In the genomic region with DNA sequence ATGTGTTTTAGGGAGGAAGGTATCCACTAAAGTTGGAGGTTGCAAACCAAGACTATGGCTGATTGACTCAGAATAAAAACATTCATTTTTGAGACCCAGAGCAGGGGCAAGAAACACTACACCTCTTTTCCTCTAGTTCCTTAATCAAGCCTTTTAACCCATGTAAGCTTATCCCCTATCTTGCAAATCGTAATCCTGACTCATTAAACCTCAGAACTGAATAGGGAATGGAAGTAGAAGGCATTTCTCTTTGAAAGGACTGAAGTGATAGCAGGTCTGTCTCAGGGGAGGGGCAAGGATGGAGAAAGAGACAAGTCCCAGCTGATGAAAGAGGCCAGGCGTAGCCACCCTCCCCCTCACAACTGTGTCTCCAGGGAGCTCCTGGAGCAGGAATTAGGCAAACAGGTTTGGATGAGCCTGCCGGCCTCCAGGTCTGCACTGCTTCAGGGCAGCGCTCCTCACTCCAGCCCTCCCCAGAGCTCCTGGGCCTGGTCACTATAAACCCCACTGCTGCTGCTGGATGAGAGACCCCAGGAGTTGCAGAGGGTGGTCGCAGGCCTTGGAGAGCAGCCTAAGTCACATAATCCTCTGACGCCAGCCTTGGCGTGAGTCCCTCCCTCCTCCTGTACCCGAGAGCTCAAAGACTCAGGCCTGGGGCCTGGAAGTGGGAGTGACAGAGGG, we compare ENCODE assay signal across 19 cellular contexts. TPM values are rescaled to one million over a fixed set of nuclear protein-coding genes. Genes with fewer than 3 reads are reported as not detected.
A peak's percentile ranks its signal among the peaks of the same experiment; 100 is the strongest.
DNase-seq lines count a peak whose midpoint lies in the region; ATAC-seq, FAIRE-seq and TF ChIP-seq lines count a peak whose summit lies in the region.
"Had no signal": no experiment of that assay in that cellular context is flagged by ENCODE, and none has a peak within 500 bp of the region (broad histone marks: within the 10 kb centered on the region; RNA-seq: fewer than 3 reads in every experiment).

No MANE protein-coding gene starts in this region.

- peaks cover 0 to 16% (median 2%) of the 10 kb centered on the region in 5 experiments for H3K9me3 Mint-ChIP-seq in brain
- peaks cover 16% of the 10 kb centered on the region for H3K9me3 Mint-ChIP-seq in activated T-cell treated with anti-CD3 and anti-CD28 coated beads, Interleukin-2, amount 50 U/mL, for 4 hours

- CTCF ChIA-PET in IMR-90 (lab: Yijun Ruan, JAX): interaction anchor here (0.5 kb wide), 1 partner anchor 33 kb away, joined by 3 read pairs; no protein-coding TSS in a partner anchor

- H3K9me1 ChIP-seq in IMR-90 (ENCODE audit: insufficient read depth, low read length): no peaks in the 10 kb centered on the region

- dilution Hi-C loops in IMR-90 (cut with HindIII; ENCODE audit: low sequenced_read_pairs, unreplicated experiment): no loop called here

- peak overlapping the region in 1 of 5 experiments; percentile 0 for H3K4me3 Mint-ChIP-seq in brain
- H3K4me3 Mint-ChIP-seq in activated T-cell treated with anti-CD3 and anti-CD28 coated beads, Interleukin-2, amount 50 U/mL, for 4 hours: no peak overlapping the region
- H3K4me3 Mint-ChIP-seq: IgD-negative memory B cell had no signal

- no peak overlapping the region for H3K23ac ChIP-seq in IMR-90 (ENCODE audit: low read depth, low read length)

- H3K18ac ChIP-seq in IMR-90 (ENCODE audit: low read depth, low read length): no peak overlapping the region

- WGBS in IMR-90 (ENCODE audit: extremely low coverage in 2 of 2, insufficient read length in 1 of 2), 2 experiments: 0% methylated on average over 1 of the region's 8 CpGs; no CpG with 5 or more reads in 1 of the 2 experiments

- H3K4me2 ChIP-seq in IMR-90 (ENCODE audit: low read depth, low read length): no peak overlapping the region

- H4K5ac ChIP-seq in IMR-90 (ENCODE audit: low read depth, low read length): no peak overlapping the region

- H2BK15ac ChIP-seq in IMR-90 (ENCODE audit: low read depth, low read length): no peak overlapping the region

- no peak for FAIRE-seq in D721Med (lab: Jason Lieb, UNC)
- FAIRE-seq: keratinocyte had no signal

- TF ChIP-seq CTCF in IMR-90 (conservative IDR thresholded peaks at IDR 0.05; ENCODE audit: low read depth, low read length): no peak
- TF ChIP-seq CTCF in brain (conservative IDR thresholded peaks at IDR 0.05): no peak
- no peak for TF ChIP-seq CTCF in D721Med (IDR thresholded peaks at IDR 0.05; ENCODE audit: insufficient read depth, missing control alignments)

- peak; percentile 74 for DNase-seq in D341Med (ENCODE audit: low spot score)
- DNase-seq in IMR-90: peak; percentile 17
- DNase-seq in mesenteric fat pad (ENCODE audit: low spot score): peak; percentile 53
- DNase-seq in activated T-cell treated with anti-CD3 and anti-CD28 coated beads, Interleukin-2, amount 50 U/mL, for 4 hours: no peak
- no peak for DNase-seq in D721Med (ENCODE audit: insufficient read length, low spot score)
- DNase-seq: activated CD8-positive, alpha-beta memory T cell treated with anti-CD3 and anti-CD28 coated beads for 24 hours; midbrain; MV-4-11; NCI-H2029; sigmoid colon; stimulated activated CD4-positive, alpha-beta T cell treated with anti-CD3 and anti-CD28 coated beads, Interleukin-4, amount 100 ng/mL, for 1 hour had no signal

- no peak overlapping the region for H2AFZ ChIP-seq in IMR-90 (replicated peaks; ENCODE audit: low read length, poor library complexity)

- H3K4me1 Mint-ChIP-seq in brain: peaks cover 39% of the 10 kb centered on the region
- H3K4me1 Mint-ChIP-seq in activated T-cell treated with anti-CD3 and anti-CD28 coated beads, Interleukin-2, amount 50 U/mL, for 4 hours (ENCODE audit: low read depth): no peaks in the 10 kb centered on the region

- H2AK9ac ChIP-seq in IMR-90 (replicated peaks; ENCODE audit: low read depth, low read length, poor library complexity): no peak overlapping the region

- H4K91ac ChIP-seq in IMR-90 (ENCODE audit: insufficient read depth, low read depth, low read length): no peak overlapping the region

- peaks cover 14% of the 10 kb centered on the region; the same call in 1 of the 2 replicates for H3K27me3 ChIP-seq in IMR-90 (ENCODE audit: control insufficient read depth, insufficient read depth, low read length)

- no peak for TF ChIP-seq POLR2A in IMR-90 (IDR thresholded peaks at IDR 0.05; ENCODE audit: low read depth, low read length)

- H3K4me3 ChIP-seq in IMR-90 (ENCODE audit: insufficient read depth, low read depth, low read length): no peak overlapping the region
- H3K4me3 ChIP-seq: sigmoid colon, thoracic aorta had no signal

- H2BK5ac ChIP-seq in IMR-90 (ENCODE audit: low read depth, low read length, poor library complexity, severe bottlenecking): no peak overlapping the region

- H3K36me3 Mint-ChIP-seq in brain: no peaks in the 10 kb centered on the region
- H3K36me3 Mint-ChIP-seq in activated T-cell treated with anti-CD3 and anti-CD28 coated beads, Interleukin-2, amount 50 U/mL, for 4 hours (ENCODE audit: insufficient read depth): no peaks in the 10 kb centered on the region
- H3K36me3 Mint-ChIP-seq: IgD-negative memory B cell had no signal

- in situ Hi-C loops in IMR-90 (cut with MboI; ENCODE audit: low sequenced_read_pairs): no loop called here

- H2BK20ac ChIP-seq in IMR-90 (ENCODE audit: low read depth, low read length): no peak overlapping the region

- no peak overlapping the region for H2BK120ac ChIP-seq in IMR-90 (ENCODE audit: low read depth, low read length)

- 0 out of 2 replicates have a peak, but pooled peaks have one; percentile 24 for ATAC-seq in IMR-90 (ENCODE audit: low read depth)
- no peak for ATAC-seq in activated T-cell treated with anti-CD3 and anti-CD28 coated beads, Interleukin-2, amount 50 U/mL, for 4 hours
- no peak for ATAC-seq in GM18858 (IDR thresholded peaks at IDR 0.05; ENCODE audit: unreplicated experiment)
- no peak for ATAC-seq in GM18498 (IDR thresholded peaks at IDR 0.05; ENCODE audit: unreplicated experiment)
- ATAC-seq: esophagus mucosa had no signal

- no peak overlapping the region for H3K27ac ChIP-seq in IMR-90 (ENCODE audit: insufficient read depth, low read length)
- H3K27ac ChIP-seq: sigmoid colon, thoracic aorta had no signal

- BruUV-seq in IMR-90 (replicated peaks; lab: Mats Ljungman, UMichigan): no TSS peak

- H3K27ac Mint-ChIP-seq in brain: peak overlapping the region; percentile 65 to 96 (median 93)
- H3K27ac Mint-ChIP-seq: activated T-helper 2 cell treated with anti-CD3 and anti-CD28 coated beads, Interferon-gamma antibody, Interleukin-2, Interleukin-4, amounts not matched to agents 10 μg/mL and 5 μg/mL and 100 μg/mL, durations not matched to agents 14 hours and 24 hours and 36 hours; IgD-negative memory B cell had no signal

- intact Hi-C loops in IMR-90 (cut with micrococcal nuclease): no loop called here

- H3K36me3 ChIP-seq in IMR-90 (ENCODE audit: control insufficient read depth, insufficient read depth, low read length): no peaks in the 10 kb centered on the region
- H3K36me3 ChIP-seq: sigmoid colon, thoracic aorta had no signal

- H2AK5ac ChIP-seq in IMR-90 (ENCODE audit: low read depth, low read length): no peak overlapping the region

- POLR2A ChIA-PET in IMR-90 (lab: Charles Lee; ENCODE audit: unreplicated experiment): no interaction called here

- no peak overlapping the region for H3K9ac ChIP-seq in IMR-90 (ENCODE audit: low read depth, low read length)

- no peaks in the 10 kb centered on the region for H4K20me1 ChIP-seq in IMR-90 (ENCODE audit: insufficient read depth, low read length)

- H3K4ac ChIP-seq in IMR-90 (ENCODE audit: low read depth, low read length): no peak overlapping the region

- no peaks in the 10 kb centered on the region for H3K79me1 ChIP-seq in IMR-90 (ENCODE audit: low read depth in 1 of 2, low read length in 2 of 2)

- H3K9me3 ChIP-seq in IMR-90 (ENCODE audit: control insufficient read depth, insufficient read depth, low read length): no peaks in the 10 kb centered on the region
- H3K9me3 ChIP-seq: sigmoid colon, thoracic aorta had no signal

- peaks cover 17% of the 10 kb centered on the region for H3K27me3 Mint-ChIP-seq in brain
- peaks cover 6% of the 10 kb centered on the region for H3K27me3 Mint-ChIP-seq in activated T-cell treated with anti-CD3 and anti-CD28 coated beads, Interleukin-2, amount 50 U/mL, for 4 hours (ENCODE audit: low read depth)

- TF ChIP-seq RAD21 in IMR-90 (IDR thresholded peaks at IDR 0.05; ENCODE audit: low read length): no peak

- no peak overlapping the region for H3K14ac ChIP-seq in IMR-90 (replicated peaks; ENCODE audit: low read depth, low read length)

- no peaks in the 10 kb centered on the region for H3K4me1 ChIP-seq in IMR-90 (ENCODE audit: control insufficient read depth, insufficient read depth, low read length)
- H3K4me1 ChIP-seq: sigmoid colon had no signal

- no peak overlapping the region for H4K8ac ChIP-seq in IMR-90 (ENCODE audit: low read depth in 2 of 2, low read length in 2 of 2)

- no peak overlapping the region for H3K56ac ChIP-seq in IMR-90 (ENCODE audit: extremely low read depth, insufficient read depth, low read length)

TF ChIP-seq in IMR-90, 13 proteins besides CTCF, POLR2A, EP300 and RAD21 (continues in another document):
- no peak for TF ChIP-seq MAFK (IDR thresholded peaks at IDR 0.05; ENCODE audit: low read depth, low read length)
- TF ChIP-seq, protein P1, sequence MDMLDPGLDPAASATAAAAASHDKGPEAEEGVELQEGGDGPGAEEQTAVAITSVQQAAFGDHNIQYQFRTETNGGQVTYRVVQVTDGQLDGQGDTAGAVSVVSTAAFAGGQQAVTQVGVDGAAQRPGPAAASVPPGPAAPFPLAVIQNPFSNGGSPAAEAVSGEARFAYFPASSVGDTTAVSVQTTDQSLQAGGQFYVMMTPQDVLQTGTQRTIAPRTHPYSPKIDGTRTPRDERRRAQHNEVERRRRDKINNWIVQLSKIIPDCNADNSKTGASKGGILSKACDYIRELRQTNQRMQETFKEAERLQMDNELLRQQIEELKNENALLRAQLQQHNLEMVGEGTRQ (IDR thresholded peaks at IDR 0.05; ENCODE audit: low read depth, low read length): no peak
- no peak for TF ChIP-seq MXI1 (IDR thresholded peaks at IDR 0.05; ENCODE audit: borderline replicate concordance, low read depth, low read length)
- no peak for TF ChIP-seq FOS (IDR thresholded peaks at IDR 0.05; ENCODE audit: low read depth, low read length)
- TF ChIP-seq CEBPB (IDR thresholded peaks at IDR 0.05; ENCODE audit: low read depth, low read length): no peak
- no peak for TF ChIP-seq MAZ (IDR thresholded peaks at IDR 0.05; ENCODE audit: borderline replicate concordance, low read depth, low read length)
- no peak for TF ChIP-seq RCOR1 (IDR thresholded peaks at IDR 0.05; ENCODE audit: insufficient replicate concordance, low read length)
- TF ChIP-seq SMC3 (IDR thresholded peaks at IDR 0.05; ENCODE audit: low read depth, low read length): no peak
- no peak for TF ChIP-seq NFE2L2 (IDR thresholded peaks at IDR 0.05; ENCODE audit: low read depth, low read length)

RNA-seq across cellular contexts. Expression of a gene that starts 21.4 kb away (rescaled TPM):
- total RNA-seq in IMR-90 (2012; rRNA removed) (1.1 TPM in 2 replicates), mesenteric fat pad (38.9 TPM)
- polyA plus RNA-seq in IMR-90 (2012; rRNA removed) (3.9 and 6.0 TPM in 2 replicates), brain (ENCODE audit: insufficient read depth, low read depth, low replicate concordance) (4.8 TPM)
- 4.7 and 6.7 TPM in 2 replicates for polyA plus RNA-seq in IMR-90 (2012; cell fraction: cytosol; rRNA removed)
- polyA plus RNA-seq in IMR-90 (2012; cell fraction: nucleus; rRNA removed; ENCODE audit: low replicate concordance): 2.9 and 5.9 TPM in 2 replicates
- total RNA-seq in activated T-cell treated with anti-CD3 and anti-CD28 coated beads, Interleukin-2, amount 50 U/mL, for 4 hours: under 1 TPM in 1 of 3 donors, not detected in 2; 0.14 TPM
- total RNA-seq: activated T-helper 2 cell treated with anti-CD3 and anti-CD28 coated beads, Interferon-gamma antibody, Interleukin-2, Interleukin-4, amounts not matched to agents 10 μg/mL and 5 μg/mL and 100 μg/mL, durations not matched to agents 14 hours and 24 hours and 36 hours had no signal
- polyA plus RNA-seq: keratinocyte had no signal

Comparison
In these comparisons a context has a peak if more than half of its experiments do, and no peak if none do; other contexts are left out.
1. DNase-seq: peak in D341Med (single experiment), IMR-90 (single experiment) and mesenteric fat pad (single experiment); none in activated T-cell treated with anti-CD3 and anti-CD28 coated beads, Interleukin-2, amount 50 U/mL, for 4 hours (single experiment) and D721Med (single experiment).
2. RNA of a gene that starts 21.4 kb away (total RNA-seq): 38.9 TPM in mesenteric fat pad (single experiment); 1.1 TPM in IMR-90 and 0.14 TPM in activated T-cell treated with anti-CD3 and anti-CD28 coated beads, Interleukin-2, amount 50 U/mL, for 4 hours; every median in the first group is over 10 times any median in the second.